Comparison of ENCODE assay signal across 3 cellular contexts in genomic region chr2:228725031-228725430, GRCh38.
"Had no signal": no experiment of that assay in that cellular context is flagged by ENCODE, and none has a peak within 500 bp of the region (broad histone marks: within the 10 kb centered on the region; RNA-seq: fewer than 3 reads in every experiment).

No MANE protein-coding gene starts in this region.

- H3K4me3 ChIP-seq: GM12878 had no signal

- DNase-seq: GDM1, GF-D8 had no signal
